Comparison of ENCODE assay signal across 13 cellular contexts in genomic region chr6:111803384-111803783, GRCh38.
A peak's percentile ranks its signal among the peaks of the same experiment; 100 is the strongest.
DNase-seq lines count a peak whose midpoint lies in the region; ATAC-seq and TF ChIP-seq lines count a peak whose summit lies in the region.
"Had no signal": no experiment of that assay in that cellular context is flagged by ENCODE, and none has a peak within 500 bp of the region (broad histone marks: within the 10 kb centered on the region; RNA-seq: fewer than 3 reads in every experiment).

No MANE protein-coding gene starts in this region.

- H3K36me3 ChIP-seq in CD4-positive, CD25-positive, alpha-beta regulatory T cell (ENCODE audit: control insufficient read depth, insufficient read depth, low read length) = peaks cover 13% of the 10 kb centered on the region

- DNase-seq in CD4-positive, CD25-positive, alpha-beta regulatory T cell = peak in 1 of 3 donors; percentile 63
- DNase-seq in activated naive CD8-positive, alpha-beta T cell treated with anti-CD3 and anti-CD28 coated beads, Interleukin-2, amount 50 U/mL, for 24 hours = no peak
- DNase-seq in natural killer cell treated with Interleukin-12 subunit alpha and Interleukin-12 subunit beta and Interleukin-15 and Interleukin-18, amount 100 ng/mL, for 72 hours (ENCODE audit: low spot score) = no peak
- DNase-seq in coronary artery (ENCODE audit: low spot score) = no peak
- DNase-seq: head of caudate nucleus, mesendoderm, NCI-H1105, SW 1271 had no signal

- H3K9me3 ChIP-seq in CD4-positive, CD25-positive, alpha-beta regulatory T cell (ENCODE audit: control insufficient read depth in 2 of 2, low read length in 2 of 2) = no peaks in the 10 kb centered on the region

- H3K9me3 Mint-ChIP-seq in CD4-positive, CD25-positive, alpha-beta regulatory T cell = peaks cover 0 to 1% (median 0%) of the 10 kb centered on the region in 7 donors
- H3K9me3 Mint-ChIP-seq in IgD-negative memory B cell = peaks cover 0 to 1% (median 0%) of the 10 kb centered on the region in 3 donors
- H3K9me3 Mint-ChIP-seq in activated naive CD8-positive, alpha-beta T cell treated with anti-CD3 and anti-CD28 coated beads, Interleukin-2, amount 50 U/mL, for 24 hours = no peaks in the 10 kb centered on the region
- H3K9me3 Mint-ChIP-seq in natural killer cell treated with Interleukin-12 subunit alpha and Interleukin-12 subunit beta and Interleukin-15 and Interleukin-18, amount 100 ng/mL, for 72 hours = no peaks in the 10 kb centered on the region
- H3K9me3 Mint-ChIP-seq: dendritic cell treated with granulocyte-macrophage colony-stimulating factor and Interleukin-4, amounts not matched to agents 40 ng/mL and 50 ng/mL, for 4 days had no signal

- peak overlapping the region; percentile 48 to 76 (median 61) for H3K4me3 Mint-ChIP-seq in CD4-positive, CD25-positive, alpha-beta regulatory T cell
- peak overlapping the region in 2 of 4 donors; percentile 47 to 74 for H3K4me3 Mint-ChIP-seq in IgD-negative memory B cell
- peak overlapping the region; percentile 77 for H3K4me3 Mint-ChIP-seq in activated naive CD8-positive, alpha-beta T cell treated with anti-CD3 and anti-CD28 coated beads, Interleukin-2, amount 50 U/mL, for 24 hours
- H3K4me3 Mint-ChIP-seq in natural killer cell treated with Interleukin-12 subunit alpha and Interleukin-12 subunit beta and Interleukin-15 and Interleukin-18, amount 100 ng/mL, for 72 hours = peak overlapping the region; percentile 86
- H3K4me3 Mint-ChIP-seq: dendritic cell treated with granulocyte-macrophage colony-stimulating factor and Interleukin-4, amounts not matched to agents 40 ng/mL and 50 ng/mL, for 4 days had no signal

- peaks cover 34% of the 10 kb centered on the region for H3K36me3 Mint-ChIP-seq in CD4-positive, CD25-positive, alpha-beta regulatory T cell
- peaks cover 3% of the 10 kb centered on the region for H3K36me3 Mint-ChIP-seq in IgD-negative memory B cell
- H3K36me3 Mint-ChIP-seq in activated naive CD8-positive, alpha-beta T cell treated with anti-CD3 and anti-CD28 coated beads, Interleukin-2, amount 50 U/mL, for 24 hours (ENCODE audit: low read depth) = peaks cover 69% of the 10 kb centered on the region
- peaks cover 5% of the 10 kb centered on the region for H3K36me3 Mint-ChIP-seq in natural killer cell treated with Interleukin-12 subunit alpha and Interleukin-12 subunit beta and Interleukin-15 and Interleukin-18, amount 100 ng/mL, for 72 hours

- TF ChIP-seq CTCF in coronary artery (IDR thresholded peaks at IDR 0.05) = no peak

- no peak for ATAC-seq in CD4-positive, CD25-positive, alpha-beta regulatory T cell (ENCODE audit: low read depth in 2 of 2)
- peak; percentile 29 for ATAC-seq in activated naive CD8-positive, alpha-beta T cell treated with anti-CD3 and anti-CD28 coated beads, Interleukin-2, amount 50 U/mL, for 24 hours
- ATAC-seq in natural killer cell treated with Interleukin-12 subunit alpha and Interleukin-12 subunit beta and Interleukin-15 and Interleukin-18, amount 100 ng/mL, for 72 hours = peak; percentile 50 to 68
- no peak for ATAC-seq in GM18502 (IDR thresholded peaks at IDR 0.05; ENCODE audit: poor library complexity, unreplicated experiment)
- ATAC-seq in HG03442 (IDR thresholded peaks at IDR 0.05; ENCODE audit: unreplicated experiment) = no peak
- ATAC-seq in GM21528 (IDR thresholded peaks at IDR 0.05; ENCODE audit: low FRiP score, unreplicated experiment) = no peak

- H3K27ac ChIP-seq in CD4-positive, CD25-positive, alpha-beta regulatory T cell (ENCODE audit: insufficient read depth, low read length, poor library complexity, severe bottlenecking) = peak overlapping the region; percentile 83
- H3K27ac ChIP-seq in coronary artery = peak overlapping the region in 1 of 2 donors; percentile 31

- H3K4me1 Mint-ChIP-seq in CD4-positive, CD25-positive, alpha-beta regulatory T cell = peaks cover 48 to 99% (median 85%) of the 10 kb centered on the region in 4 donors
- H3K4me1 Mint-ChIP-seq in IgD-negative memory B cell = peaks cover 28 to 38% (median 31%) of the 10 kb centered on the region in 3 donors
- H3K4me1 Mint-ChIP-seq in activated naive CD8-positive, alpha-beta T cell treated with anti-CD3 and anti-CD28 coated beads, Interleukin-2, amount 50 U/mL, for 24 hours = peaks cover 100% of the 10 kb centered on the region
- H3K4me1 Mint-ChIP-seq in natural killer cell treated with Interleukin-12 subunit alpha and Interleukin-12 subunit beta and Interleukin-15 and Interleukin-18, amount 100 ng/mL, for 72 hours (ENCODE audit: low read depth in 2 of 2) = peaks cover 83 to 90% of the 10 kb centered on the region in 2 donors

- H3K27me3 Mint-ChIP-seq in CD4-positive, CD25-positive, alpha-beta regulatory T cell = no peaks in the 10 kb centered on the region
- H3K27me3 Mint-ChIP-seq in IgD-negative memory B cell = peaks cover 2% of the 10 kb centered on the region
- H3K27me3 Mint-ChIP-seq in activated naive CD8-positive, alpha-beta T cell treated with anti-CD3 and anti-CD28 coated beads, Interleukin-2, amount 50 U/mL, for 24 hours = no peaks in the 10 kb centered on the region
- no peaks in the 10 kb centered on the region for H3K27me3 Mint-ChIP-seq in natural killer cell treated with Interleukin-12 subunit alpha and Interleukin-12 subunit beta and Interleukin-15 and Interleukin-18, amount 100 ng/mL, for 72 hours
- H3K27me3 Mint-ChIP-seq: dendritic cell treated with granulocyte-macrophage colony-stimulating factor and Interleukin-4, amounts not matched to agents 40 ng/mL and 50 ng/mL, for 4 days had no signal

- peak overlapping the region; percentile 72 for H3K4me3 ChIP-seq in CD4-positive, CD25-positive, alpha-beta regulatory T cell (ENCODE audit: low read depth, low read length)
- no peak overlapping the region for H3K4me3 ChIP-seq in coronary artery

- H3K4me1 ChIP-seq in CD4-positive, CD25-positive, alpha-beta regulatory T cell (ENCODE audit: control insufficient read depth, insufficient read depth, low read length, poor library complexity, severe bottlenecking) = peaks cover 67% of the 10 kb centered on the region

- H3K27me3 ChIP-seq in CD4-positive, CD25-positive, alpha-beta regulatory T cell (ENCODE audit: control insufficient read depth, insufficient read depth, low read length) = no peaks in the 10 kb centered on the region

- H3K27ac Mint-ChIP-seq in CD4-positive, CD25-positive, alpha-beta regulatory T cell = peak overlapping the region; percentile 89 to 96 (median 92)
- peak overlapping the region in 2 of 3 donors; percentile 1 to 32 for H3K27ac Mint-ChIP-seq in IgD-negative memory B cell
- peak overlapping the region; percentile 100 for H3K27ac Mint-ChIP-seq in activated naive CD8-positive, alpha-beta T cell treated with anti-CD3 and anti-CD28 coated beads, Interleukin-2, amount 50 U/mL, for 24 hours
- peak overlapping the region; percentile 96 to 97 for H3K27ac Mint-ChIP-seq in natural killer cell treated with Interleukin-12 subunit alpha and Interleukin-12 subunit beta and Interleukin-15 and Interleukin-18, amount 100 ng/mL, for 72 hours
- H3K27ac Mint-ChIP-seq: dendritic cell treated with granulocyte-macrophage colony-stimulating factor and Interleukin-4, amounts not matched to agents 40 ng/mL and 50 ng/mL, for 4 days had no signal

Comparison
In these comparisons a context has a peak if more than half of its experiments do, and no peak if none do; other contexts are left out.
1. ATAC-seq: peak in activated naive CD8-positive, alpha-beta T cell treated with anti-CD3 and anti-CD28 coated beads, Interleukin-2, amount 50 U/mL, for 24 hours (single experiment) and natural killer cell treated with Interleukin-12 subunit alpha and Interleukin-12 subunit beta and Interleukin-15 and Interleukin-18, amount 100 ng/mL, for 72 hours (2 of 2); none in CD4-positive, CD25-positive, alpha-beta regulatory T cell (0 of 2), GM18502 (single experiment), HG03442 (single experiment) and GM21528 (single experiment).
2. H3K27ac Mint-ChIP-seq: peak in every context shown above with its lines; median percentile 100 in activated naive CD8-positive, alpha-beta T cell treated with anti-CD3 and anti-CD28 coated beads, Interleukin-2, amount 50 U/mL, for 24 hours; 96 in natural killer cell treated with Interleukin-12 subunit alpha and Interleukin-12 subunit beta and Interleukin-15 and Interleukin-18, amount 100 ng/mL, for 72 hours; 92 in CD4-positive, CD25-positive, alpha-beta regulatory T cell; 16 in IgD-negative memory B cell.